ENCODE assay signal across 1 cellular context in genomic region chr6:79396625-79397024, GRCh38.
TF ChIP-seq lines count a peak whose summit lies in the region.

No MANE protein-coding gene starts in this region.

TF ChIP-seq in K562, 482 proteins besides CTCF, POLR2A, EP300 and RAD21 (continued from another document):
- no peak for TF ChIP-seq TSHZ1 (CRISPR knock-in tag; IDR thresholded peaks at IDR 0.05)
- 0 out of 2 replicates have a peak, but pooled peaks have one; percentile 24 for TF ChIP-seq BHLHE40 (IDR thresholded peaks at IDR 0.05; ENCODE audit: low read length)
- 0 out of 2 replicates have a peak, but pooled peaks have one; percentile 41 for TF ChIP-seq ZNF589 (CRISPR knock-in tag; IDR thresholded peaks at IDR 0.05; ENCODE audit: low read depth)
